ENCODE assay signal across 1 cellular context in the genomic region with DNA sequence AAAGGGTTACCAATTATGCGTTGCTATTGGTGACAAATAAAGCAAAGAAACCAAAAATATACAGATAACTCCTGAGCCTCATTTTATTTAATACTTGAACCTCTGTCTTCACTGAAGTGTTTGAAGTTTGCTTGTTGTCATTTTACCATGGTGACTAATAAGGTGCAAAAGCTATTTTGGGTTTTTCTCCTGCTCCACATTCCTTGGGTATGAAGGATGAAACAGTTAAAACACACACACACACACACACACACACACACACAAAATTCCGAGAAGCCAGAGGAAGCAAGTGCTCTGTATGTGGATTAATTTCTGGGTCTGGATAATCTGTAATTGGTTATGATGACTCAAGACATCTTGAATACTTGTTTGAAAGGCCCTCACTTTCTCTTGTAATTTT.
TF ChIP-seq lines count a peak whose summit lies in the region.

No MANE protein-coding gene starts in this region.

TF ChIP-seq in HepG2, 621 proteins besides CTCF, POLR2A, EP300 and RAD21:
- TF ChIP-seq ZNF772 (CRISPR knock-in tag; IDR thresholded peaks at IDR 0.05) = no peak
- TF ChIP-seq ZFX (CRISPR knock-in tag; IDR thresholded peaks at IDR 0.05; ENCODE audit: low read depth) = no peak
- TF ChIP-seq ZNF329 (CRISPR knock-in tag; IDR thresholded peaks at IDR 0.05; ENCODE audit: low read depth) = no peak
- no peak for TF ChIP-seq ZNF563 (CRISPR knock-in tag; IDR thresholded peaks at IDR 0.05)
- TF ChIP-seq ZNF547 (CRISPR knock-in tag; IDR thresholded peaks at IDR 0.05) = no peak
- TF ChIP-seq NR3C1 (CRISPR knock-in tag; IDR thresholded peaks at IDR 0.05) = no peak
